9 cellular contexts compared by ENCODE assay signal in the genomic region with DNA sequence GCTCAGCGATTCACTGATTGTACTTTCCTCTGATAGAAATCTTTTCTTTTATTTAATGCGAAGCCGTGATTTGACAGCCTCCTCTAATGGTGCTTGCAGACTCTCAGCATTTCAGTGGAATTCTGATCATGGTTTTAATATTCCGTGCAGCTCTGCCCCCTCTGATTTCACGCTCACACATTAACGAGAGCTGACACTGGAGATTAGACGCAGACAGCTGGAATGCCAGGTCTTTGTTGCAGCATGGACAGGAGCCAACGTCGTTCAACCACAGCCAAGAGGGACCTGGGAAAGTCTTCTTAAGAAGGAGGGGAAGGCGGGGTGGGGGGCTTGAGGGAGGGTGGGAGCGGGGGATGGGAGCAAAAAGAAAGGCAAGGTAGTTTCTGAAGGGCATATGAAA.
DNase-seq lines count a peak whose midpoint lies in the region; ATAC-seq and TF ChIP-seq lines count a peak whose summit lies in the region.
"Had no signal": no experiment of that assay in that cellular context is flagged by ENCODE, and none has a peak within 500 bp of the region (broad histone marks: within the 10 kb centered on the region; RNA-seq: fewer than 3 reads in every experiment).

No MANE protein-coding gene starts in this region.

- intact Hi-C loops in esophagus squamous epithelium (cut with DNase I), result no loop called here

- H3K4me3 ChIP-seq in esophagus squamous epithelium (peak overlapping the region in 3 of 4 donors; percentile 22 to 54 (median 23)), muscle layer of colon (ENCODE audit: low read depth in 1 of 2, low read length in 2 of 2) (peak overlapping the region; percentile 16 to 55)
- H3K4me3 ChIP-seq: K562 had no signal

- TF ChIP-seq POLR2A in esophagus squamous epithelium (IDR thresholded peaks at IDR 0.05) (no peak), GM18505 (IDR thresholded peaks at IDR 0.05; ENCODE audit: borderline replicate concordance, extremely low read depth, insufficient read depth, insufficient read length) (no peak)

- H3K4me1 ChIP-seq in esophagus squamous epithelium (peaks cover 7 to 21% (median 8%) of the 10 kb centered on the region in 3 donors), muscle layer of colon (ENCODE audit: insufficient read depth, low read length) (peaks cover 13% of the 10 kb centered on the region)

- ATAC-seq in omental fat pad (ENCODE audit: low FRiP score) (no peak), GM18505 (IDR thresholded peaks at IDR 0.05; ENCODE audit: unreplicated experiment) (no peak), GM18517 (IDR thresholded peaks at IDR 0.05; ENCODE audit: unreplicated experiment) (no peak)
- ATAC-seq: K562 had no signal

- H3K36me3 ChIP-seq in esophagus squamous epithelium (no peaks in the 10 kb centered on the region), muscle layer of colon (ENCODE audit: insufficient read depth, low read length) (no peaks in the 10 kb centered on the region)

- DNase-seq in AG08396 (ENCODE audit: low spot score) (peak; percentile 31), NCI-H187 treated with DMSO at 0.1 percent for 48 hours (lab: John Stamatoyannopoulos, UW) (peak; percentile 69), esophagus squamous epithelium (lab: John Stamatoyannopoulos, UW) (no peak), KG1 (lab: John Stamatoyannopoulos, UW) (no peak), omental fat pad (ENCODE audit: low spot score) (no peak)

- peak overlapping the region in 1 of 4 donors; percentile 26 for H3K27ac ChIP-seq in esophagus squamous epithelium
- H3K27ac ChIP-seq in muscle layer of colon (ENCODE audit: low read depth, low read length), result no peak overlapping the region

- no peak for TF ChIP-seq CTCF in esophagus squamous epithelium (IDR thresholded peaks at IDR 0.05)
- no peak for TF ChIP-seq CTCF in omental fat pad (IDR thresholded peaks at IDR 0.05)

- WGBS in esophagus squamous epithelium, 2 donors, result 1 to 2% methylated on average over 9 to 10 of the region's 11 CpGs

- H3K9ac ChIP-seq in muscle layer of colon (ENCODE audit: low read length), result peak overlapping the region; percentile 31

- H3K27me3 ChIP-seq in esophagus squamous epithelium (no peaks in the 10 kb centered on the region), muscle layer of colon (ENCODE audit: control insufficient read depth in 1 of 2, insufficient read depth in 2 of 2, low read length in 2 of 2) (no peaks in the 10 kb centered on the region)

- H3K9me3 ChIP-seq in esophagus squamous epithelium (no peaks in the 10 kb centered on the region), muscle layer of colon (ENCODE audit: low read length) (no peaks in the 10 kb centered on the region)

Comparison
In these comparisons a context has a peak if more than half of its experiments do, and no peak if none do; other contexts are left out.
1. DNase-seq: peak in AG08396 (single experiment) and NCI-H187 treated with DMSO at 0.1 percent for 48 hours (single experiment); none in esophagus squamous epithelium (single experiment), KG1 (single experiment) and omental fat pad (single experiment).